In genomic region chr17:57084802-57085447, GRCh38 we compare ENCODE assay signal across 8 cellular contexts. TPM values are rescaled to one million over a fixed set of nuclear protein-coding genes. Genes with fewer than 3 reads are reported as not detected.
A peak's percentile ranks its signal among the peaks of the same experiment; 100 is the strongest.
DNase-seq lines count a peak whose midpoint lies in the region; ATAC-seq, FAIRE-seq and TF ChIP-seq lines count a peak whose summit lies in the region.

TSS of gene AKAP1 (plus strand) at chr17:57085246. CDS start at chr17:57105465, 20,219 bp downstream.

- POLR2A ChIA-PET in HepG2 (lab: Yijun Ruan, JAX): interaction anchor here (0.6 to 5.8 kb wide), 16 partner anchors 9 to 999 kb away, joined by 3 to 82 read pairs (median 4); partner anchors contain the start of genes DYNLL2 and TRIM25

- H4K20me1 ChIP-seq in HepG2 (ENCODE audit: insufficient read depth, low read length): peaks cover 33% of the 10 kb centered on the region

- H3K36me3 ChIP-seq in CD4-positive, CD25-positive, alpha-beta regulatory T cell (ENCODE audit: control insufficient read depth, insufficient read depth, low read length): no peaks in the 10 kb centered on the region
- peaks cover 0 to 15% of the 10 kb centered on the region in 2 experiments; a peak in 2 of 5 replicates for H3K36me3 ChIP-seq in HepG2 (replicated peaks in 1 of 2; ENCODE audit: control insufficient read depth in 1 of 2, insufficient read depth in 2 of 2, low read length in 2 of 2)

- CTCF ChIA-PET in HepG2 (lab: Yijun Ruan, JAX; ENCODE audit: low intra/inter-chr PET ratio, low total read pairs): interaction anchor here (0.9 kb wide), 1 partner anchor 29 kb away, joined by 3 read pairs; no protein-coding TSS in a partner anchor

- BruUV-seq in HepG2 (replicated peaks; lab: Mats Ljungman, UMichigan): no TSS peak

- H3K36me3 Mint-ChIP-seq in CD4-positive, CD25-positive, alpha-beta regulatory T cell: no peaks in the 10 kb centered on the region
- H3K36me3 Mint-ChIP-seq in dendritic cell treated with granulocyte-macrophage colony-stimulating factor and Interleukin-4, amounts not matched to agents 40 ng/mL and 50 ng/mL, for 4 days (ENCODE audit: low read depth): peaks cover 7% of the 10 kb centered on the region

- H3K4me3 Mint-ChIP-seq in CD4-positive, CD25-positive, alpha-beta regulatory T cell: peak within 1 kb of the TSS; percentile 92 to 99 (median 96)
- peak within 1 kb of the TSS; percentile 91 for H3K4me3 Mint-ChIP-seq in dendritic cell treated with granulocyte-macrophage colony-stimulating factor and Interleukin-4, amounts not matched to agents 40 ng/mL and 50 ng/mL, for 4 days

- peak within 1 kb of the TSS; percentile 96 for H3K27ac Mint-ChIP-seq in CD4-positive, CD25-positive, alpha-beta regulatory T cell
- H3K27ac Mint-ChIP-seq in dendritic cell treated with granulocyte-macrophage colony-stimulating factor and Interleukin-4, amounts not matched to agents 40 ng/mL and 50 ng/mL, for 4 days: peak within 1 kb of the TSS; percentile 94

- H3K4me1 ChIP-seq in CD4-positive, CD25-positive, alpha-beta regulatory T cell (ENCODE audit: control insufficient read depth, insufficient read depth, low read length, poor library complexity, severe bottlenecking): peaks cover 22% of the 10 kb centered on the region
- H3K4me1 ChIP-seq in HepG2 (ENCODE audit: insufficient read depth, low read length): peaks cover 62% of the 10 kb centered on the region

- peaks cover 39% of the 10 kb centered on the region for H3K79me2 ChIP-seq in HepG2 (ENCODE audit: insufficient read depth, low read length)

- peak; percentile 88 to 92 for ATAC-seq in CD4-positive, CD25-positive, alpha-beta regulatory T cell (ENCODE audit: low read depth in 2 of 2)
- ATAC-seq in GM19397 (IDR thresholded peaks at IDR 0.05; ENCODE audit: unreplicated experiment): peak; percentile 89
- ATAC-seq in HG03565 (IDR thresholded peaks at IDR 0.05; ENCODE audit: unreplicated experiment): peak; percentile 79
- peak; percentile 72 for ATAC-seq in HepG2

- H3K27me3 Mint-ChIP-seq in CD4-positive, CD25-positive, alpha-beta regulatory T cell: no peaks in the 10 kb centered on the region
- no peaks in the 10 kb centered on the region for H3K27me3 Mint-ChIP-seq in dendritic cell treated with granulocyte-macrophage colony-stimulating factor and Interleukin-4, amounts not matched to agents 40 ng/mL and 50 ng/mL, for 4 days

- H3K9ac ChIP-seq in HepG2 (ENCODE audit: insufficient read depth, low read depth, low read length): peak within 1 kb of the TSS; percentile 94

- TF ChIP-seq CTCF in HepG2 (CRISPR knock-in tag; IDR thresholded peaks at IDR 0.05): peak; percentile 80

- intact Hi-C loops in dendritic cell treated with granulocyte-macrophage colony-stimulating factor and Interleukin-4, amounts not matched to agents 40 ng/mL and 50 ng/mL, for 4 days (cut with micrococcal nuclease): loop anchor here (5.0 to 10.0 kb wide), 2 partner anchors 38 to 110 kb away; partner anchors contain the start of gene SCPEP1
- intact Hi-C loops in HepG2 (cut with micrococcal nuclease; ENCODE audit: unreplicated experiment): loop anchor here (5.0 kb wide), 2 partner anchors 37 to 108 kb away; partner anchors contain the start of gene SCPEP1

- FAIRE-seq in HepG2 (lab: Jason Lieb, UNC): no peak

- peak within 1 kb of the TSS; percentile 98 for H3K4me2 ChIP-seq in HepG2 (ENCODE audit: low read depth, low read length)

- peak within 1 kb of the TSS; percentile 93 for H3K27ac ChIP-seq in CD4-positive, CD25-positive, alpha-beta regulatory T cell (ENCODE audit: insufficient read depth, low read length, poor library complexity, severe bottlenecking)
- peak within 1 kb of the TSS; percentile 92 for H3K27ac ChIP-seq in HepG2 (ENCODE audit: extremely low read length, insufficient read depth, low read length)

- H3K4me1 Mint-ChIP-seq in CD4-positive, CD25-positive, alpha-beta regulatory T cell: peaks cover 4 to 43% (median 34%) of the 10 kb centered on the region in 4 donors
- H3K4me1 Mint-ChIP-seq in dendritic cell treated with granulocyte-macrophage colony-stimulating factor and Interleukin-4, amounts not matched to agents 40 ng/mL and 50 ng/mL, for 4 days (ENCODE audit: low read depth): peaks cover 59% of the 10 kb centered on the region

- H3K9me3 Mint-ChIP-seq in CD4-positive, CD25-positive, alpha-beta regulatory T cell: peaks cover 0 to 2% (median 0%) of the 10 kb centered on the region in 7 donors
- no peaks in the 10 kb centered on the region for H3K9me3 Mint-ChIP-seq in dendritic cell treated with granulocyte-macrophage colony-stimulating factor and Interleukin-4, amounts not matched to agents 40 ng/mL and 50 ng/mL, for 4 days

- peak; percentile 87 to 95 for TF ChIP-seq POLR2A in HepG2 (IDR thresholded peaks at IDR 0.05; ENCODE audit: insufficient read depth in 1 of 2, low read depth in 2 of 2, low read length in 2 of 2)

- peak; percentile 93 to 97 (median 97) for DNase-seq in CD4-positive, CD25-positive, alpha-beta regulatory T cell
- DNase-seq in NCI-H748 treated with DMSO at 0.1 percent for 48 hours (lab: John Stamatoyannopoulos, UW) (peak; percentile 81), HepG2 (ENCODE audit: low spot score) (peak; percentile 92)
- peak; percentile 82 to 89 for DNase-seq in activated CD4-positive, alpha-beta T cell treated with anti-CD3 and anti-CD28 coated beads, Interleukin-2, amount 50 U/mL, for 24 hours (ENCODE audit: low read depth in 1 of 2, low spot score in 1 of 2)
- DNase-seq in stimulated activated CD4-positive, alpha-beta T cell treated with anti-CD3 and anti-CD28 coated beads, Interleukin-4, amount 100 ng/mL, for 1 hour: peak; percentile 94

- in situ Hi-C loops in HepG2 (cut with HindIII; ENCODE audit: extremely low pct_ligation_motif_present, low pct_unique_long_range_greater_than_20kb): no loop called here

- TF ChIP-seq EP300 in HepG2 (IDR thresholded peaks at IDR 0.05; ENCODE audit: low read depth in 2 of 2, low read length in 2 of 2) (peak in 1 of 2 experiments; percentile 35; a peak in 2 of 4 replicates), HepG2 (CRISPR knock-in tag; IDR thresholded peaks at IDR 0.05; ENCODE audit: borderline replicate concordance) (no peak; the same call in 1 of the 2 replicates)

- 0% methylated on average over 9 of the region's 85 CpGs for WGBS in HepG2 (ENCODE audit: low lambda C conversion rate)

- no peaks in the 10 kb centered on the region for H3K9me3 ChIP-seq in CD4-positive, CD25-positive, alpha-beta regulatory T cell (ENCODE audit: control insufficient read depth in 2 of 2, low read length in 2 of 2)
- H3K9me3 ChIP-seq in HepG2 (ENCODE audit: low read length): no peaks in the 10 kb centered on the region

- peak; percentile 50; the same call in 1 of the 2 replicates for TF ChIP-seq RAD21 in HepG2 (CRISPR knock-in tag; IDR thresholded peaks at IDR 0.05)

- H2AFZ ChIP-seq in HepG2 (ENCODE audit: low read length): peak within 1 kb of the TSS; percentile 90

- peak within 1 kb of the TSS; percentile 96 for H3K4me3 ChIP-seq in CD4-positive, CD25-positive, alpha-beta regulatory T cell (ENCODE audit: low read depth, low read length)
- peak within 1 kb of the TSS; percentile 84 to 100 (median 94) for H3K4me3 ChIP-seq in HepG2 (replicated peaks in 1 of 3; ENCODE audit: insufficient read depth in 1 of 3, low read depth in 2 of 3, low read length in 3 of 3)

- no peaks in the 10 kb centered on the region for H3K27me3 ChIP-seq in CD4-positive, CD25-positive, alpha-beta regulatory T cell (ENCODE audit: control insufficient read depth, insufficient read depth, low read length)
- H3K27me3 ChIP-seq in HepG2 (ENCODE audit: control insufficient read depth in 1 of 2, insufficient read depth in 2 of 2, low read length in 2 of 2): no peaks in the 10 kb centered on the region; a peak in 1 of 5 replicates

TF ChIP-seq in HepG2, 621 proteins besides CTCF, POLR2A, EP300 and RAD21 (continues in another document):
- TF ChIP-seq WIZ (CRISPR knock-in tag; IDR thresholded peaks at IDR 0.05): no peak

RNA-seq across cellular contexts. Expression of gene AKAP1, which starts in this region (rescaled TPM):
- 27.8 TPM for total RNA-seq in CD4-positive, CD25-positive, alpha-beta regulatory T cell
- polyA plus RNA-seq in CD4-positive, CD25-positive, alpha-beta regulatory T cell: 10 to 100 TPM in 3 of 4 donors, 1 to 10 TPM in 1; 9.8 to 16.7 (median 14.6) TPM
- 46.4 and 101 TPM in 2 replicates for total RNA-seq in HepG2 (2016; rRNA removed; fragmentation: Illumina TruSeq; extraction: Trizol)
- 18.6 and 20.2 TPM in 2 replicates for total RNA-seq in HepG2 (2016; cell fraction: cytosol; rRNA removed; fragmentation: Illumina TruSeq; extraction: Trizol; ENCODE audit: low read depth)
- total RNA-seq in HepG2 (2016; cell fraction: insoluble cytoplasmic fraction; rRNA removed; fragmentation: Illumina TruSeq; extraction: Trizol): 43.3 and 95.2 TPM in 2 replicates
- total RNA-seq in HepG2 (2016; cell fraction: membrane; rRNA removed; fragmentation: Illumina TruSeq; extraction: Trizol): 44.9 and 47.5 TPM in 2 replicates
- total RNA-seq in HepG2 (2016; cell fraction: nucleus; rRNA removed; fragmentation: Illumina TruSeq; extraction: Trizol): 119 and 142 TPM in 2 replicates
- polyA plus RNA-seq in HepG2 (2011; rRNA removed): 131 and 136 TPM in 2 replicates
- polyA plus RNA-seq in HepG2 (2011; cell fraction: cytosol; rRNA removed): 93.5 and 109 TPM in 2 replicates
- polyA plus RNA-seq in HepG2 (2011; cell fraction: nucleus; rRNA removed): 234 and 300 TPM in 2 replicates
- 66.3 and 68.8 TPM in 2 replicates for polyA plus RNA-seq in HepG2 (2012)
- 8.4 and 10.9 TPM in 2 replicates for polyA plus RNA-seq in HepG2 (2016; cell fraction: cytosol; fragmentation: Illumina TruSeq; extraction: Trizol; ENCODE audit: low read depth)
- polyA plus RNA-seq in HepG2 (2016; cell fraction: insoluble cytoplasmic fraction; fragmentation: Illumina TruSeq; extraction: Trizol; ENCODE audit: low read depth): 34.0 and 34.5 TPM in 2 replicates
- 17.7 and 18.8 TPM in 2 replicates for polyA plus RNA-seq in HepG2 (2016; cell fraction: membrane; fragmentation: Illumina TruSeq; extraction: Trizol; ENCODE audit: low read depth)
- 141 and 146 TPM in 2 replicates for polyA plus RNA-seq in HepG2 (2016; cell fraction: nucleus; fragmentation: Illumina TruSeq; extraction: Trizol; ENCODE audit: insufficient read depth, low read depth)
- polyA minus RNA-seq in HepG2 (2011; rRNA and poly(A)+ RNA removed; ENCODE audit: low replicate concordance): 127 and 335 TPM in 2 replicates
- 101 and 127 TPM in 2 replicates for polyA minus RNA-seq in HepG2 (2011; cell fraction: cytosol; rRNA and poly(A)+ RNA removed)
- polyA minus RNA-seq in HepG2 (2011; cell fraction: nucleus; rRNA and poly(A)+ RNA removed): 78.2 and 99.9 TPM in 2 replicates

Comparison
In these comparisons a context has a peak if more than half of its experiments do, and no peak if none do; other contexts are left out.
1. Peak in every context shown above with its lines: DNase-seq, ATAC-seq, H3K4me3 ChIP-seq and H3K27ac ChIP-seq.